Comparison of ENCODE assay signal across 28 cellular contexts in the genomic region with DNA sequence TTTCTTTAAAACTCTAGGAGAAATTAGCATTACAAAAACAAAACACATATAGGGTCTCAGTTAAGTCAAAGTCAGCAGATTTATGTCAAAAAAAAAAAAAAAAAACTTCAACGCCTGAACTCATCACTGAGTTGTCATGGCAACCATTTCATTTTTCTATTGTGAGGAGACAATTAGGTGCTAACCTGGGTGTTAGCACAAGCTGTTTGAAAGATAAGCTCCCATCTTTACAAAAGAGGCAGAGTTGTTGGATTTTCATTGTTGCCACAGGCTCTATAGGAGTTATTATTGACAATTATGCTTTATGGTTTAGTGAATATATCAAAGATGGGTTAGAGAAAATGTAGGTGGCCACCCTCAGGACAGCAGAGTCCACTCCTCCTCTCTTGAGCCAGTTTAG.
A peak's percentile ranks its signal among the peaks of the same experiment; 100 is the strongest.
DNase-seq lines count a peak whose midpoint lies in the region; ATAC-seq, FAIRE-seq and TF ChIP-seq lines count a peak whose summit lies in the region.
"Had no signal": no experiment of that assay in that cellular context is flagged by ENCODE, and none has a peak within 500 bp of the region (broad histone marks: within the 10 kb centered on the region; RNA-seq: fewer than 3 reads in every experiment).

No MANE protein-coding gene starts in this region.

- TF ChIP-seq CTCF in HepG2 (CRISPR knock-in tag; IDR thresholded peaks at IDR 0.05), result no peak
- no peak for TF ChIP-seq CTCF in right lobe of liver (IDR thresholded peaks at IDR 0.05)

- no peak overlapping the region for H3K4me3 ChIP-seq in HepG2 (replicated peaks in 1 of 3; ENCODE audit: insufficient read depth in 1 of 3, low read depth in 2 of 3, low read length in 3 of 3)
- H3K4me3 ChIP-seq in right lobe of liver, result no peak overlapping the region
- H3K4me3 ChIP-seq: A549, PC-9, SJSA1 had no signal

- no peak overlapping the region for H2AFZ ChIP-seq in HepG2 (ENCODE audit: low read length)
- H2AFZ ChIP-seq: PC-9 had no signal

- TF ChIP-seq POLR2A in HepG2 (IDR thresholded peaks at IDR 0.05; ENCODE audit: insufficient read depth in 1 of 2, low read depth in 2 of 2, low read length in 2 of 2) (no peak), right lobe of liver (IDR thresholded peaks at IDR 0.05) (no peak)

- H3K36me3 ChIP-seq in HepG2 (replicated peaks in 1 of 2; ENCODE audit: control insufficient read depth in 1 of 2, insufficient read depth in 2 of 2, low read length in 2 of 2), result no peaks in the 10 kb centered on the region
- H3K36me3 ChIP-seq in right lobe of liver, result no peaks in the 10 kb centered on the region
- H3K36me3 ChIP-seq: SJSA1 had no signal

- H3K79me2 ChIP-seq in HepG2 (ENCODE audit: insufficient read depth, low read length), result no peaks in the 10 kb centered on the region

- no peaks in the 10 kb centered on the region for H3K27me3 ChIP-seq in HepG2 (ENCODE audit: control insufficient read depth in 1 of 2, insufficient read depth in 2 of 2, low read length in 2 of 2)
- H3K27me3 ChIP-seq in right lobe of liver, result no peaks in the 10 kb centered on the region
- H3K27me3 ChIP-seq: SJSA1 had no signal

- no peak overlapping the region for H3K4me2 ChIP-seq in HepG2 (ENCODE audit: low read depth, low read length)
- H3K4me2 ChIP-seq: A549, KMS-11, PC-9 had no signal

- no peaks in the 10 kb centered on the region for H4K20me1 ChIP-seq in HepG2 (ENCODE audit: insufficient read depth, low read length)

- intact Hi-C loops in HepG2 (cut with micrococcal nuclease; ENCODE audit: unreplicated experiment), result no loop called here
- intact Hi-C loops in right lobe of liver (cut with DNase I), result no loop called here

- no peaks in the 10 kb centered on the region for H3K4me1 ChIP-seq in HepG2 (ENCODE audit: insufficient read depth, low read length)
- H3K4me1 ChIP-seq in right lobe of liver, result no peaks in the 10 kb centered on the region
- H3K4me1 ChIP-seq: A549, SJSA1 had no signal

- DNase-seq in HepG2 (ENCODE audit: low spot score), result no peak
- DNase-seq in right lobe of liver, result no peak
- peak; percentile 35 for DNase-seq in NCI-H2227 treated with DMSO at 0.1 percent for 48 hours (lab: John Stamatoyannopoulos, UW)
- peak in 1 of 61 donors; percentile 19 for DNase-seq in caudate nucleus (lab: John Stamatoyannopoulos, UW)
- DNase-seq in stimulated activated CD4-positive, alpha-beta T cell treated with anti-CD3 and anti-CD28 coated beads, Interleukin-4, amount 100 ng/mL, for 24 hours, result no peak
- DNase-seq in Kasumi-1 (lab: John Stamatoyannopoulos, UW), result no peak
- DNase-seq in NK-92 treated with Interleukin-12 subunit alpha and Interleukin-12 subunit beta, amount 100 ng/mL, for 24 hours (lab: John Stamatoyannopoulos, UW), result no peak
- DNase-seq: CD8-positive, alpha-beta T cell; DMS 273 treated with DMSO at 0.1 percent for 48 hours; DND-41; HCEC 1CT; IMR-90; NCI-H1048; NCI-H1436 treated with DMSO at 0.1 percent for 48 hours; NCI-H2029 treated with DMSO at 0.1 percent for 48 hours; NCI-H2171; NCI-H446; NCI-H526; PC-9; T-helper 2 cell had no signal

- no peak for TF ChIP-seq RAD21 in HepG2 (CRISPR knock-in tag; IDR thresholded peaks at IDR 0.05)

- no peak for FAIRE-seq in HepG2 (lab: Jason Lieb, UNC)
- FAIRE-seq: A549, GM12892, GM19239, H1 had no signal

- no peak for TF ChIP-seq EP300 in HepG2 (IDR thresholded peaks at IDR 0.05; ENCODE audit: low read depth in 2 of 2, low read length in 2 of 2)
- TF ChIP-seq EP300 in HepG2 (CRISPR knock-in tag; IDR thresholded peaks at IDR 0.05; ENCODE audit: borderline replicate concordance), result no peak

- ATAC-seq in HepG2 (no peak), right lobe of liver (no peak)
- ATAC-seq: A549; CD8-positive, alpha-beta T cell; Right ventricle myocardium inferior had no signal

- POLR2A ChIA-PET in HepG2 (lab: Yijun Ruan, JAX), result no interaction called here

- CTCF ChIA-PET in HepG2 (lab: Yijun Ruan, JAX; ENCODE audit: low intra/inter-chr PET ratio, low total read pairs), result no interaction called here

- BruUV-seq in HepG2 (replicated peaks; lab: Mats Ljungman, UMichigan), result no TSS peak

- WGBS in HepG2 (ENCODE audit: low lambda C conversion rate), result 53% methylated on average over 1 of the region's 1 CpG
- 55% methylated on average over 1 of the region's 1 CpG for WGBS in right lobe of liver (ENCODE audit: insufficient coverage, low coverage, low lambda C conversion rate, missing lambda C conversion rate)

- in situ Hi-C loops in HepG2 (cut with HindIII; ENCODE audit: extremely low pct_ligation_motif_present, low pct_unique_long_range_greater_than_20kb), result no loop called here

- H3K27ac ChIP-seq in HepG2 (ENCODE audit: extremely low read length, insufficient read depth, low read length), result no peak overlapping the region
- no peak overlapping the region for H3K27ac ChIP-seq in right lobe of liver
- H3K27ac ChIP-seq in caudate nucleus (ENCODE audit: low read depth, low read length), result peak overlapping the region; percentile 42
- H3K27ac ChIP-seq: A549, C4-2B, KMS-11, PC-9, SJSA1 had no signal

- H3K9me3 ChIP-seq in HepG2 (ENCODE audit: low read length) (peaks cover 60% of the 10 kb centered on the region), right lobe of liver (no peaks in the 10 kb centered on the region)
- H3K9me3 ChIP-seq: A549, SJSA1 had no signal

- H3K9ac ChIP-seq in HepG2 (ENCODE audit: insufficient read depth, low read depth, low read length), result no peak overlapping the region
- H3K9ac ChIP-seq: KMS-11 had no signal

TF ChIP-seq in HepG2, 621 proteins besides CTCF, POLR2A, EP300 and RAD21:
- no peak for TF ChIP-seq ZFP82 (CRISPR knock-in tag; IDR thresholded peaks at IDR 0.05; ENCODE audit: borderline replicate concordance)
- TF ChIP-seq ZNF468 (CRISPR knock-in tag; IDR thresholded peaks at IDR 0.05), result no peak
- peak; percentile 26; the same call in 1 of the 2 replicates for TF ChIP-seq RFX1 (IDR thresholded peaks at IDR 0.05)
- TF ChIP-seq MAFK (conservative IDR thresholded peaks at IDR 0.05 in 1 of 2, IDR thresholded peaks at IDR 0.05 in 1 of 2; ENCODE audit: low read length in 2 of 2), result peak in 1 of 2 experiments; percentile 31; a peak in 1 of 4 replicates
- TF ChIP-seq ZNF296 (CRISPR knock-in tag; conservative IDR thresholded peaks at IDR 0.05), result no peak
- TF ChIP-seq FOSL2 (CRISPR knock-in tag; IDR thresholded peaks at IDR 0.05), result no peak
- TF ChIP-seq MTA1 (CRISPR knock-in tag; IDR thresholded peaks at IDR 0.05; ENCODE audit: borderline replicate concordance), result no peak
